In genomic region chr10:5970066-5970465, GRCh38 we compare ENCODE assay signal across 22 cellular contexts. TPM values are rescaled to one million over a fixed set of nuclear protein-coding genes. Genes with fewer than 3 reads are reported as not detected.
DNase-seq lines count a peak whose midpoint lies in the region; ATAC-seq, FAIRE-seq and TF ChIP-seq lines count a peak whose summit lies in the region.
"Had no signal": no experiment of that assay in that cellular context is flagged by ENCODE, and none has a peak within 500 bp of the region (broad histone marks: within the 10 kb centered on the region; RNA-seq: fewer than 3 reads in every experiment).

No MANE protein-coding gene starts in this region.

- no peaks in the 10 kb centered on the region for H3K27me3 ChIP-seq in body of pancreas
- no peaks in the 10 kb centered on the region for H3K27me3 ChIP-seq in subcutaneous abdominal adipose tissue (ENCODE audit: control insufficient read depth in 5 of 5, insufficient read depth in 4 of 5, low read length in 5 of 5)

- H3K36me3 Mint-ChIP-seq in activated CD8-positive, alpha-beta memory T cell treated with anti-CD3 and anti-CD28 coated beads, Interleukin-2, amount 10 ng/mL, durations not matched to agents 7 days and 5 days, result peaks cover 28% of the 10 kb centered on the region
- H3K36me3 Mint-ChIP-seq in T-helper 17 cell (ENCODE audit: low read depth), result peaks cover 2% of the 10 kb centered on the region

- ATAC-seq in activated CD8-positive, alpha-beta memory T cell treated with anti-CD3 and anti-CD28 coated beads, Interleukin-2, amount 10 ng/mL, durations not matched to agents 7 days and 5 days, result no peak
- ATAC-seq in T-helper 17 cell, result no peak
- no peak for ATAC-seq in body of pancreas
- ATAC-seq: PC-3 had no signal

- H3K27ac ChIP-seq in body of pancreas (peak overlapping the region in 3 of 4 donors; percentile 24 to 88 (median 85)), subcutaneous abdominal adipose tissue (ENCODE audit: low read depth, low read length) (peak overlapping the region; percentile 19)
- H3K27ac ChIP-seq: KMS-11 had no signal

- peaks cover 46% of the 10 kb centered on the region for H3K4me1 Mint-ChIP-seq in activated CD8-positive, alpha-beta memory T cell treated with anti-CD3 and anti-CD28 coated beads, Interleukin-2, amount 10 ng/mL, durations not matched to agents 7 days and 5 days
- H3K4me1 Mint-ChIP-seq in T-helper 17 cell, result peaks cover 27% of the 10 kb centered on the region

- H3K9me3 ChIP-seq in T-helper 17 cell (ENCODE audit: control insufficient read depth, low read length, poor library complexity, severe bottlenecking) (no peaks in the 10 kb centered on the region), body of pancreas (no peaks in the 10 kb centered on the region), subcutaneous abdominal adipose tissue (ENCODE audit: control insufficient read depth in 5 of 5, low read length in 5 of 5) (no peaks in the 10 kb centered on the region)
- H3K9me3 ChIP-seq: BE2C had no signal

- no peak for FAIRE-seq in GM12891 (lab: Jason Lieb, UNC)
- FAIRE-seq: A204.1 had no signal

- H3K4me3 ChIP-seq in body of pancreas, result no peak overlapping the region
- no peak overlapping the region for H3K4me3 ChIP-seq in subcutaneous abdominal adipose tissue (ENCODE audit: low read depth in 1 of 5, low read length in 5 of 5)

- no peaks in the 10 kb centered on the region for H3K36me3 ChIP-seq in body of pancreas (replicated peaks in 1 of 2; ENCODE audit: insufficient read depth in 1 of 2, low read depth in 2 of 2)
- H3K36me3 ChIP-seq in subcutaneous abdominal adipose tissue (ENCODE audit: control insufficient read depth in 5 of 5, insufficient read depth in 5 of 5, low read length in 5 of 5), result peaks cover 0 to 17% (median 9%) of the 10 kb centered on the region in 5 donors
- H3K36me3 ChIP-seq: BE2C had no signal

- H3K9ac ChIP-seq in subcutaneous abdominal adipose tissue (ENCODE audit: low read length in 5 of 5), result no peak overlapping the region
- H3K9ac ChIP-seq: KMS-11 had no signal

- H3K27me3 Mint-ChIP-seq in activated CD8-positive, alpha-beta memory T cell treated with anti-CD3 and anti-CD28 coated beads, Interleukin-2, amount 10 ng/mL, durations not matched to agents 7 days and 5 days, result no peaks in the 10 kb centered on the region
- H3K27me3 Mint-ChIP-seq in T-helper 17 cell, result no peaks in the 10 kb centered on the region
- H3K27me3 Mint-ChIP-seq: CD4-positive, CD25-positive, alpha-beta regulatory T cell had no signal

- no peak for TF ChIP-seq CTCF in body of pancreas (IDR thresholded peaks at IDR 0.05)

- H3K4me1 ChIP-seq in body of pancreas (peaks cover 73% of the 10 kb centered on the region), subcutaneous abdominal adipose tissue (ENCODE audit: control insufficient read depth in 5 of 5, insufficient read depth in 5 of 5, low read length in 5 of 5) (peaks cover 5 to 31% (median 25%) of the 10 kb centered on the region in 5 donors)
- H3K4me1 ChIP-seq: BE2C had no signal

- WGBS in body of pancreas, 2 donors, result 63 to 74% methylated on average over 2 of the region's 2 CpGs

- CTCF ChIA-PET in activated CD8-positive, alpha-beta memory T cell treated with anti-CD3 and anti-CD28 coated beads, Interleukin-2, amount 10 ng/mL, durations not matched to agents 7 days and 5 days (lab: Charles Lee), result interaction anchor here (0.6 kb wide), 1 partner anchor 63 kb away, joined by 3 read pairs; no protein-coding TSS in a partner anchor

- no peak for TF ChIP-seq POLR2A in body of pancreas (IDR thresholded peaks at IDR 0.05)
- TF ChIP-seq POLR2A in GM12891 (IDR thresholded peaks at IDR 0.05; ENCODE audit: low read depth, low read length), result no peak

- no peak overlapping the region for H3K4me3 Mint-ChIP-seq in activated CD8-positive, alpha-beta memory T cell treated with anti-CD3 and anti-CD28 coated beads, Interleukin-2, amount 10 ng/mL, durations not matched to agents 7 days and 5 days
- H3K4me3 Mint-ChIP-seq in T-helper 17 cell, result no peak overlapping the region

- peak overlapping the region; percentile 27 for H3K27ac Mint-ChIP-seq in activated CD8-positive, alpha-beta memory T cell treated with anti-CD3 and anti-CD28 coated beads, Interleukin-2, amount 10 ng/mL, durations not matched to agents 7 days and 5 days
- peak overlapping the region; percentile 83 for H3K27ac Mint-ChIP-seq in T-helper 17 cell

- DNase-seq in activated CD8-positive, alpha-beta memory T cell treated with anti-CD3 and anti-CD28 coated beads, Interleukin-2, amount 10 ng/mL, durations not matched to agents 7 days and 5 days, result no peak
- no peak for DNase-seq in activated CD8-positive, alpha-beta memory T cell treated with anti-CD3 and anti-CD28 coated beads for 24 hours
- no peak for DNase-seq in T-helper 17 cell
- DNase-seq in body of pancreas, result no peak
- DNase-seq in GM12891 (ENCODE audit: insufficient read length, low spot score), result no peak
- no peak for DNase-seq in NCI-H146 treated with DMSO at 0.1 percent for 48 hours (lab: John Stamatoyannopoulos, UW; ENCODE audit: unreplicated experiment)
- no peak for DNase-seq in KG1 (lab: John Stamatoyannopoulos, UW)
- DNase-seq: BE2C; CD4-positive, CD25-positive, alpha-beta regulatory T cell; GF-D8; GOT3; MV-4-11; NCI-H1436; NCI-H2029; NCI-H2171; NCI-H526; PC-3; RPMI8226; SIG-M5 had no signal

- intact Hi-C loops in body of pancreas (cut with DNase I), result no loop called here

- H3K9me3 Mint-ChIP-seq in activated CD8-positive, alpha-beta memory T cell treated with anti-CD3 and anti-CD28 coated beads, Interleukin-2, amount 10 ng/mL, durations not matched to agents 7 days and 5 days (ENCODE audit: low read depth), result no peaks in the 10 kb centered on the region
- H3K9me3 Mint-ChIP-seq: CD4-positive, CD25-positive, alpha-beta regulatory T cell had no signal

TF ChIP-seq in GM12891, 5 proteins besides CTCF, POLR2A, EP300 and RAD21:
- no peak for TF ChIP-seq POU2F2 (IDR thresholded peaks at IDR 0.05; ENCODE audit: low read depth, low read length)
- no peak for TF ChIP-seq POLR2AphosphoS5 (IDR thresholded peaks at IDR 0.05; ENCODE audit: low read depth, low read length)
- TF ChIP-seq PAX5 (IDR thresholded peaks at IDR 0.05; ENCODE audit: insufficient read depth, low read length, severe bottlenecking), result no peak
- TF ChIP-seq TAF1 (IDR thresholded peaks at IDR 0.05; ENCODE audit: low read depth, low read length), result no peak
- no peak for TF ChIP-seq SPI1 (IDR thresholded peaks at IDR 0.05; ENCODE audit: low read depth, low read length)

RNA-seq across cellular contexts. Expression of gene IL15RA, which starts 7.3 kb away (rescaled TPM):
- 10 to 100 TPM; 31.1 to 31.7 TPM for total RNA-seq in activated CD8-positive, alpha-beta memory T cell treated with anti-CD3 and anti-CD28 coated beads, Interleukin-2, amount 10 ng/mL, durations not matched to agents 7 days and 5 days
- total RNA-seq in T-helper 17 cell, result 10 to 100 TPM; 12.6 to 13.0 TPM
- total RNA-seq in body of pancreas, result 10 to 100 TPM; 14.3 to 15.5 TPM
- polyA plus RNA-seq in GM12891 (2012; ENCODE audit: low read depth, missing spikeins), result 7.4 TPM
